Comparison of ENCODE assay signal across 24 cellular contexts in genomic region chr11:66912963-66913362, GRCh38. TPM values are rescaled to one million over a fixed set of nuclear protein-coding genes. Genes with fewer than 3 reads are reported as not detected.
DNase-seq lines count a peak whose midpoint lies in the region; ATAC-seq and TF ChIP-seq lines count a peak whose summit lies in the region.
"Had no signal": no experiment of that assay in that cellular context is flagged by ENCODE, and none has a peak within 500 bp of the region (broad histone marks: within the 10 kb centered on the region; RNA-seq: fewer than 3 reads in every experiment).

No MANE protein-coding gene starts in this region.

- peaks cover 2% of the 10 kb centered on the region for H3K27me3 Mint-ChIP-seq in neural progenitor cell (ENCODE audit: insufficient read depth, low read depth)
- H3K27me3 Mint-ChIP-seq: naive thymus-derived CD8-positive, alpha-beta T cell had no signal

- no peaks in the 10 kb centered on the region for H3K9me3 ChIP-seq in neural progenitor cell (ENCODE audit: low read depth)
- H3K9me3 ChIP-seq in GM23248 (ENCODE audit: low read depth) = no peaks in the 10 kb centered on the region
- H3K9me3 ChIP-seq: heart left ventricle, prostate gland had no signal

- H3K79me2 ChIP-seq in neural progenitor cell (ENCODE audit: low read depth) = no peaks in the 10 kb centered on the region
- no peaks in the 10 kb centered on the region for H3K79me2 ChIP-seq in GM23248 (ENCODE audit: insufficient read depth)

- DNase-seq in C1 segment of cervical spinal cord (lab: John Stamatoyannopoulos, UW) = peak in 11 of 14 donors; percentile 21 to 81 (median 69)
- no peak for DNase-seq in RWPE1 (ENCODE audit: low spot score)
- peak; percentile 97 for DNase-seq in globus pallidus (ENCODE audit: low spot score)
- DNase-seq in neural progenitor cell (ENCODE audit: low spot score) = peak; percentile 75
- no peak for DNase-seq in GM23248
- DNase-seq in H7 = no peak
- DNase-seq in AG20443 (ENCODE audit: low spot score) = no peak
- DNase-seq: activated CD4-positive, alpha-beta T cell treated with anti-CD3 and anti-CD28 coated beads, Interleukin-2, amount 50 U/mL, for 4 hours; activated gamma-delta T cell treated with Interleukin-2 at 50 U/mL for 16 hours; amniotic stem cell; DMS53; effector CD4-positive, alpha-beta T cell; heart left ventricle; naive thymus-derived CD8-positive, alpha-beta T cell; NCI-H1092 treated with DMSO at 0.1 percent for 48 hours; NCI-H2107; NCI-H524; stimulated activated CD4-positive, alpha-beta T cell treated with anti-CD3 and anti-CD28 coated beads, Interleukin-4, amount 100 ng/mL, for 4 hours had no signal

- H3F3A ChIP-seq in neural progenitor cell (ENCODE audit: low read depth) (peaks cover 27% of the 10 kb centered on the region), GM23248 (ENCODE audit: insufficient read depth) (no peaks in the 10 kb centered on the region)

- POLR2A ChIA-PET in RWPE1 (lab: Yijun Ruan, JAX; ENCODE audit: low non-redundant PET) = no interaction called here

- H3K36me3 Mint-ChIP-seq in neural progenitor cell = no peaks in the 10 kb centered on the region
- H3K36me3 Mint-ChIP-seq: CD14-positive monocyte; naive thymus-derived CD8-positive, alpha-beta T cell had no signal

- in situ Hi-C loops in GM23248 (cut with MboI) = no loop called here

- H3K36me3 ChIP-seq in neural progenitor cell (no peaks in the 10 kb centered on the region), GM23248 (ENCODE audit: low read depth) (no peaks in the 10 kb centered on the region), H7 (replicated peaks; ENCODE audit: control insufficient read depth, insufficient read depth, low read length) (no peaks in the 10 kb centered on the region)
- H3K36me3 ChIP-seq: heart left ventricle, prostate gland had no signal

- H3K9me2 ChIP-seq in GM23248 (ENCODE audit: insufficient read depth) = no peaks in the 10 kb centered on the region

- peaks cover 14% of the 10 kb centered on the region for H4K20me1 ChIP-seq in neural progenitor cell (ENCODE audit: low read depth)
- no peaks in the 10 kb centered on the region for H4K20me1 ChIP-seq in GM23248 (ENCODE audit: insufficient read depth)

- H3K9ac ChIP-seq in neural progenitor cell = no peak overlapping the region
- no peak overlapping the region for H3K9ac ChIP-seq in GM23248
- H3K9ac ChIP-seq: KMS-11 had no signal

- 79 to 85% methylated on average over 10 of the region's 10 CpGs for WGBS in GM23248 (ENCODE audit: low coverage in 1 of 2, low lambda C conversion rate in 2 of 2, missing lambda C conversion rate in 2 of 2), 2 experiments

- TF ChIP-seq CTCF in RWPE1 (conservative IDR thresholded peaks at IDR 0.05; ENCODE audit: low read depth) (no peak), neural progenitor cell (IDR thresholded peaks at IDR 0.05) (no peak)

- no peak for ATAC-seq in GM21515 (IDR thresholded peaks at IDR 0.05; ENCODE audit: unreplicated experiment)
- ATAC-seq: heart left ventricle; naive thymus-derived CD8-positive, alpha-beta T cell had no signal

- H3K4me3 ChIP-seq in neural progenitor cell = no peak overlapping the region
- no peak overlapping the region for H3K4me3 ChIP-seq in GM23248
- no peak overlapping the region for H3K4me3 ChIP-seq in H7 (ENCODE audit: insufficient read depth, low read depth, low read length)
- H3K4me3 ChIP-seq: heart left ventricle, lung, prostate gland, smooth muscle cell had no signal

- H3K4me2 ChIP-seq in neural progenitor cell = peak overlapping the region; percentile 50
- no peak overlapping the region for H3K4me2 ChIP-seq in GM23248 (ENCODE audit: unreplicated experiment)
- H3K4me2 ChIP-seq: KMS-11, smooth muscle cell had no signal

- H2AFZ ChIP-seq in neural progenitor cell (replicated peaks) (no peak overlapping the region), GM23248 (no peak overlapping the region)

- no peak overlapping the region for H3K4me3 Mint-ChIP-seq in neural progenitor cell
- H3K4me3 Mint-ChIP-seq: CD14-positive monocyte; naive thymus-derived CD8-positive, alpha-beta T cell had no signal

- H3K27ac Mint-ChIP-seq in neural progenitor cell = peak overlapping the region; percentile 82

- CTCF ChIA-PET in RWPE1 (lab: Yijun Ruan, JAX) = no interaction called here

- peak overlapping the region; percentile 14 for H3K27ac ChIP-seq in RWPE1
- no peak overlapping the region for H3K27ac ChIP-seq in neural progenitor cell
- no peak overlapping the region for H3K27ac ChIP-seq in GM23248
- H3K27ac ChIP-seq: heart left ventricle, KMS-11, prostate gland had no signal

- no peaks in the 10 kb centered on the region for H3K9me3 Mint-ChIP-seq in neural progenitor cell
- H3K9me3 Mint-ChIP-seq: CD14-positive monocyte; naive thymus-derived CD8-positive, alpha-beta T cell had no signal

- peaks cover 32% of the 10 kb centered on the region for H3K4me1 Mint-ChIP-seq in neural progenitor cell
- H3K4me1 Mint-ChIP-seq: CD14-positive monocyte had no signal

- no peaks in the 10 kb centered on the region for H3K27me3 ChIP-seq in neural progenitor cell
- H3K27me3 ChIP-seq in GM23248 (replicated peaks; ENCODE audit: insufficient read depth) = no peaks in the 10 kb centered on the region
- H3K27me3 ChIP-seq in H7 (ENCODE audit: control insufficient read depth, insufficient read depth, low read length) = no peaks in the 10 kb centered on the region
- H3K27me3 ChIP-seq: heart left ventricle had no signal

- H3K4me1 ChIP-seq in neural progenitor cell (peaks cover 25% of the 10 kb centered on the region), GM23248 (ENCODE audit: insufficient read depth) (no peaks in the 10 kb centered on the region)
- H3K4me1 ChIP-seq: prostate gland had no signal

RNA-seq across cellular contexts. Expression of gene PC, which starts 45.2 kb away (rescaled TPM):
- total RNA-seq in neural progenitor cell (ENCODE audit: low replicate concordance) = 11.4 and 20.4 TPM in 2 replicates
- total RNA-seq in GM23248 (2014; rRNA removed; shearing (Covaris generic)) = 16.4 and 23.1 TPM in 2 replicates
- polyA plus RNA-seq in GM23248 (2016; fragmentation: Nextera tagmentation; extraction: Ambion mirVana) = 16.6 and 17.7 TPM in 2 replicates
- total RNA-seq in H7 (2014; rRNA removed; shearing (Covaris generic)) = 18.4 and 26.6 TPM in 2 replicates

RNA-seq across cellular contexts. Expression of gene LRFN4, which starts 56.1 kb away (rescaled TPM):
- 6.7 and 27.9 TPM in 2 replicates for total RNA-seq in neural progenitor cell (ENCODE audit: low replicate concordance)
- 38.3 and 42.2 TPM in 2 replicates for total RNA-seq in GM23248 (2014; rRNA removed; shearing (Covaris generic))
- 5.4 and 5.9 TPM in 2 replicates for polyA plus RNA-seq in GM23248 (2016; fragmentation: Nextera tagmentation; extraction: Ambion mirVana)
- 62.5 and 65.4 TPM in 2 replicates for total RNA-seq in H7 (2014; rRNA removed; shearing (Covaris generic))

Comparison
In these comparisons a context has a peak if more than half of its experiments do, and no peak if none do; other contexts are left out.
1. DNase-seq: peak in C1 segment of cervical spinal cord (11 of 14), globus pallidus (single experiment) and neural progenitor cell (single experiment); none in RWPE1 (single experiment), GM23248 (single experiment), H7 (single experiment) and AG20443 (single experiment).